ENCODE assay signal across 8 cellular contexts in the genomic region with DNA sequence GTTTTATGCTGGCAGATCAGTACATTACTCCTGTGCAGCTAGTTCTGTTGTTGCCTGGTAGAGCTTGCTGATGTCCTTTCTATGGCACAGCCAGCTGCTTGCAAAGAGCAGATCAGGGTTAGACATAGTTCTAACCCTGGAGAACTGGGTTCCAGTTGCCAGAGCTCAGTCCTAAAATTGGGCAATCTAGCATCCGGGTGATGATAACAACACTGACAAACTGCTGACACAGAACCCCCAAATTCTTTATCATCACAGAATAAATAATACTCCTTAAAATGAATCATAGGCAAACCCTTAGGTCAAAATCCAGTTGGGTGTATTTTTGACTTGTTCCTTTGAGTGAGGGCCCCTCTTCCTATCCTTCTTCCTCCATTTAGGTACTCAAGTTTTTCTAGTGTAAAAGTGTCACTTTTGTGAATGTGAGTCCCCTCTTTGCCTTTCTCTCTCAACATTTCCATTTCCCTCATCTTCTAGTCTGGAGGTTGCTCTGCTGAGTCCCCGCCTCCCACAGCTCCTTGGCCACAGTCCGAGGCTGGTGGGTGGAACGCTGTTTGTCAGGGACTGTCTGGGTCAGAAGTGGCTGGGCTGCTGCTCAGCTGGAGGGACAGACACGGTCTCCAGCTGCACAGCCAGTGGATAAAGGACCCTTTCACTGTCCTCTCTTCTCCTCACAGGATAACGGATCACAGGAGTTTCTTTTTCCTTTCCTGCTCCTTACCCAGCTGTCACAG.
A peak's percentile ranks its signal among the peaks of the same experiment; 100 is the strongest.
DNase-seq lines count a peak whose midpoint lies in the region; ATAC-seq and TF ChIP-seq lines count a peak whose summit lies in the region.

No MANE protein-coding gene starts in this region.

- ATAC-seq in GM19035 (IDR thresholded peaks at IDR 0.05; ENCODE audit: unreplicated experiment) = no peak
- ATAC-seq in stimulated activated naive CD8-positive, alpha-beta T cell treated with anti-CD3 and anti-CD28 coated beads, Interleukin-15, Interleukin-2, amounts not matched to agents 100 U/mL and 50 U/mL, for 24 hours = no peak

- 2 to 3% methylated on average over 6 of the region's 6 CpGs for WGBS in GM23248 (ENCODE audit: low coverage in 1 of 2, low lambda C conversion rate in 2 of 2, missing lambda C conversion rate in 2 of 2), 2 experiments
- WGBS in sigmoid colon, 2 donors = 12 to 49% methylated on average over 6 of the region's 6 CpGs

- intact Hi-C loops in sigmoid colon (cut with DNase I) = no loop called here

- no peak for TF ChIP-seq CTCF in brain microvascular endothelial cell (IDR thresholded peaks at IDR 0.05; ENCODE audit: low read depth, low read length, missing control alignments)
- TF ChIP-seq CTCF in sigmoid colon (IDR thresholded peaks at IDR 0.05) = no peak

- H3K9ac ChIP-seq in GM23248 = no peak overlapping the region

- H3K36me3 ChIP-seq in GM23248 (ENCODE audit: low read depth) (no peaks in the 10 kb centered on the region), brain microvascular endothelial cell (replicated peaks) (no peaks in the 10 kb centered on the region), sigmoid colon (no peaks in the 10 kb centered on the region)

- H3F3A ChIP-seq in GM23248 (ENCODE audit: insufficient read depth) = no peaks in the 10 kb centered on the region

- no peaks in the 10 kb centered on the region for H4K20me1 ChIP-seq in GM23248 (ENCODE audit: insufficient read depth)

- no peak for TF ChIP-seq EP300 in sigmoid colon (IDR thresholded peaks at IDR 0.05)

- H3K4me2 ChIP-seq in GM23248 (ENCODE audit: unreplicated experiment) = peak overlapping the region; percentile 57

- H3K9me2 ChIP-seq in GM23248 (ENCODE audit: insufficient read depth) = no peaks in the 10 kb centered on the region

- H3K27me3 ChIP-seq in GM23248 (replicated peaks; ENCODE audit: insufficient read depth) (no peaks in the 10 kb centered on the region), brain microvascular endothelial cell (replicated peaks) (no peaks in the 10 kb centered on the region), sigmoid colon (no peaks in the 10 kb centered on the region)

- peak in 1 of 2 donors; percentile 31 for TF ChIP-seq POLR2A in sigmoid colon (IDR thresholded peaks at IDR 0.05)

- in situ Hi-C loops in GM23248 (cut with MboI) = no loop called here
- in situ Hi-C loops in brain microvascular endothelial cell (cut with HindIII; ENCODE audit: low pct_ligation_motif_present, low sequenced_read_pairs) = no loop called here

- no peaks in the 10 kb centered on the region for H3K79me2 ChIP-seq in GM23248 (ENCODE audit: insufficient read depth)

- H3K4me3 ChIP-seq in GM23248 (peak overlapping the region; percentile 52), brain microvascular endothelial cell (ENCODE audit: low read depth, low read length) (peak overlapping the region; percentile 20), sigmoid colon (peak overlapping the region in 3 of 4 donors; percentile 17 to 32 (median 24))

- H3K4me1 ChIP-seq in GM23248 (ENCODE audit: insufficient read depth) (peaks cover 15% of the 10 kb centered on the region), sigmoid colon (peaks cover 0 to 10% (median 5%) of the 10 kb centered on the region in 4 donors)

- peak overlapping the region; percentile 77 for H2AFZ ChIP-seq in GM23248

- H3K9me3 ChIP-seq in GM23248 (ENCODE audit: low read depth) = no peaks in the 10 kb centered on the region
- no peaks in the 10 kb centered on the region for H3K9me3 ChIP-seq in sigmoid colon

- H3K27ac ChIP-seq in GM23248 (no peak overlapping the region), brain microvascular endothelial cell (no peak overlapping the region), sigmoid colon (peak overlapping the region; percentile 64 to 78 (median 67))

- DNase-seq in GM23248 (peak; percentile 59), brain microvascular endothelial cell (peak; percentile 35), iPS-NIHi11 (ENCODE audit: low spot score) (peak; percentile 29), sigmoid colon (peak; percentile 88), T-helper 2 cell (no peak), D341Med (ENCODE audit: low spot score) (no peak)
- no peak for DNase-seq in stimulated activated naive CD8-positive, alpha-beta T cell treated with anti-CD3 and anti-CD28 coated beads, Interleukin-15, Interleukin-2, amounts not matched to agents 100 U/mL and 50 U/mL, for 24 hours

Comparison
In these comparisons a context has a peak if more than half of its experiments do, and no peak if none do; other contexts are left out.
1. DNase-seq: peak in GM23248 (single experiment), brain microvascular endothelial cell (single experiment), iPS-NIHi11 (single experiment) and sigmoid colon (single experiment); none in T-helper 2 cell (0 of 5), D341Med (single experiment) and stimulated activated naive CD8-positive, alpha-beta T cell treated with anti-CD3 and anti-CD28 coated beads, Interleukin-15, Interleukin-2, amounts not matched to agents 100 U/mL and 50 U/mL, for 24 hours (single experiment).
2. H3K27ac ChIP-seq: peak in sigmoid colon (4 of 4); none in GM23248 (single experiment) and brain microvascular endothelial cell (single experiment).
3. Peak in every context shown above with its lines, with median percentiles within 50 percentile points of each other: H3K4me3 ChIP-seq.